In the genomic region with DNA sequence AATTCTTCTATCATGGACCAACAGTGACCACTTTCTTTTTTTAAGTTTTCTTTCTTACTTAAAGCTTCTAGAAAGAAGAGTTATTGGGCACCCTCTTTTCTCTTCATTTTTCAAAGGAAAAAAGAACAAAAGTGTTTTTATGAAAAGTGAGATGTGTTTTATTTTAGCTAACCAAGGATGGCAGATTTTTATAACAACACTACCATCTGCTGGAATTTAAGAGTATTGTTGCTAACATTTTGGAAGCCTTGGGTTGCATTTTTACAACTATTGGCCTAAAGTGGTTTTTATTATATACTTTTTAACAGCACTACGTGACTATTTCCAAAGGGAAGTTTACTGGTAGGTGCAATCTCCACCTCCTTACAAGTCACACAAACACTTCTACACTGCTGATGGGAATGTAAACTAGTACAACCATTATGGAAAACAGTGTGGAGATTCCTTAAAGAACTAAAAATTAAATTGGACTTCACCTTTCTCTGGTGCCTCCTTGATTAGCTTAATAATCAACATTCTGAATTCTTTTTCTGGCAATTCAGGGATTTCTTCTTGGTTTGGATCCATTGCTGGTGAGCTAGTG, we compare ENCODE assay signal across 9 cellular contexts.
DNase-seq lines count a peak whose midpoint lies in the region; ATAC-seq, FAIRE-seq and TF ChIP-seq lines count a peak whose summit lies in the region.
"Had no signal": no experiment of that assay in that cellular context is flagged by ENCODE, and none has a peak within 500 bp of the region (broad histone marks: within the 10 kb centered on the region; RNA-seq: fewer than 3 reads in every experiment).

No MANE protein-coding gene starts in this region.

- no peaks in the 10 kb centered on the region for H3K4me1 ChIP-seq in DOHH2 (ENCODE audit: control insufficient read depth, low read length)
- H3K4me1 ChIP-seq in GM12878 (ENCODE audit: control insufficient read depth, insufficient read depth, low read length): no peaks in the 10 kb centered on the region
- no peaks in the 10 kb centered on the region for H3K4me1 ChIP-seq in Caco-2

- H3K36me3 ChIP-seq in DOHH2 (ENCODE audit: control insufficient read depth, low read length) (no peaks in the 10 kb centered on the region), GM12878 (ENCODE audit: control insufficient read depth in 2 of 2, insufficient read depth in 2 of 2, low read length in 1 of 2) (no peaks in the 10 kb centered on the region), neural cell (ENCODE audit: insufficient read depth, low read length) (no peaks in the 10 kb centered on the region), Caco-2 (ENCODE audit: control insufficient read depth, insufficient read depth, low read length) (no peaks in the 10 kb centered on the region)

- TF ChIP-seq CTCF in DOHH2 (IDR thresholded peaks at IDR 0.05; ENCODE audit: low read depth, low read length, poor library complexity, severe bottlenecking): peak; percentile 34
- peak; percentile 5 to 46 (median 37); a peak in 4 of 6 replicates for TF ChIP-seq CTCF in GM12878 (IDR thresholded peaks at IDR 0.05 in 2 of 3, conservative IDR thresholded peaks at IDR 0.05 in 1 of 3; ENCODE audit: control insufficient read depth in 2 of 3, extremely low read depth in 1 of 3, insufficient read depth in 1 of 3, low read depth in 3 of 3, low read length in 3 of 3)
- TF ChIP-seq CTCF in neural cell (IDR thresholded peaks at IDR 0.05; ENCODE audit: poor library complexity, severe bottlenecking): peak; percentile 41
- peak in 1 of 2 experiments; percentile 41 for TF ChIP-seq CTCF in Caco-2 (IDR thresholded peaks at IDR 0.05; ENCODE audit: insufficient read depth in 1 of 2, low read depth in 1 of 2, low read length in 1 of 2, severe bottlenecking in 1 of 2, unreplicated experiment in 1 of 2)

- no peak for TF ChIP-seq EP300 in GM12878 (IDR thresholded peaks at IDR 0.05; ENCODE audit: borderline replicate concordance in 1 of 2, control insufficient read depth in 1 of 2, low read depth in 2 of 2, low read length in 2 of 2)
- no peak for TF ChIP-seq EP300 in neural cell (conservative IDR thresholded peaks at IDR 0.05; ENCODE audit: poor library complexity, severe bottlenecking)

- H3K4me1 Mint-ChIP-seq in Caco-2 (ENCODE audit: low read depth, unreplicated experiment): no peaks in the 10 kb centered on the region
- H3K4me1 Mint-ChIP-seq in activated CD4-positive, alpha-beta memory T cell treated with anti-CD3 and anti-CD28 coated beads, Interleukin-2, amount 10 ng/mL, durations not matched to agents 7 days and 5 days: no peaks in the 10 kb centered on the region
- H3K4me1 Mint-ChIP-seq: naive thymus-derived CD4-positive, alpha-beta T cell had no signal

- FAIRE-seq in GM12878 (lab: Jason Lieb, UNC): peak; percentile 70

- SMC1A ChIA-PET in GM12878 (lab: Charles Lee; ENCODE audit: uncharacterized antibody, unreplicated experiment): interaction anchor here (0.9 to 1.4 kb wide), 2 partner anchors 9 to 80 kb away, joined by 3 to 8 read pairs; no protein-coding TSS in a partner anchor

- CTCF ChIA-PET in GM12878 (lab: Yijun Ruan, JAX): interaction anchor here (0.7 to 2.0 kb wide), 6 partner anchors 12 to 483 kb away, joined by 3 to 17 read pairs (median 3); no protein-coding TSS in a partner anchor
- CTCF ChIA-PET in Caco-2 (lab: Charles Lee): interaction anchor here (1.0 kb wide), 1 partner anchor 259 kb away, joined by 3 read pairs; no protein-coding TSS in a partner anchor
- CTCF ChIA-PET in activated CD4-positive, alpha-beta memory T cell treated with anti-CD3 and anti-CD28 coated beads, Interleukin-2, amount 10 ng/mL, durations not matched to agents 7 days and 5 days (lab: Charles Lee): no interaction called here

- peak; percentile 62 for TF ChIP-seq RAD21 in GM12878 (IDR thresholded peaks at IDR 0.05; ENCODE audit: insufficient read depth, low read depth, low read length)
- peak; percentile 41 for TF ChIP-seq RAD21 in neural cell (conservative IDR thresholded peaks at IDR 0.05)

- POLR2A ChIA-PET in GM12878 (lab: Charles Lee) (no interaction called here), Caco-2 (lab: Charles Lee) (no interaction called here)
- POLR2A ChIA-PET in activated CD4-positive, alpha-beta memory T cell treated with anti-CD3 and anti-CD28 coated beads, Interleukin-2, amount 10 ng/mL, durations not matched to agents 7 days and 5 days (lab: Charles Lee): no interaction called here

- H3K27ac Mint-ChIP-seq in Caco-2 (ENCODE audit: unreplicated experiment): no peak overlapping the region
- no peak overlapping the region for H3K27ac Mint-ChIP-seq in activated CD4-positive, alpha-beta memory T cell treated with anti-CD3 and anti-CD28 coated beads, Interleukin-2, amount 10 ng/mL, durations not matched to agents 7 days and 5 days
- H3K27ac Mint-ChIP-seq: naive thymus-derived CD4-positive, alpha-beta T cell had no signal

- no peak overlapping the region for H3K9ac ChIP-seq in GM12878 (ENCODE audit: control insufficient read depth, insufficient read depth, low read length)
- no peak overlapping the region for H3K9ac ChIP-seq in neural cell (ENCODE audit: low read length)

- H3K27ac ChIP-seq in DOHH2 (ENCODE audit: low read depth, low read length): no peak overlapping the region
- no peak overlapping the region for H3K27ac ChIP-seq in GM12878 (ENCODE audit: control insufficient read depth, insufficient read depth)
- H3K27ac ChIP-seq in neural cell (ENCODE audit: low read length): no peak overlapping the region

- H3F3A ChIP-seq in DOHH2 (ENCODE audit: control insufficient read depth, insufficient read depth): no peaks in the 10 kb centered on the region
- no peaks in the 10 kb centered on the region for H3F3A ChIP-seq in neural cell (ENCODE audit: insufficient read depth, low read length, poor library complexity, severe bottlenecking)

- H3K9me3 ChIP-seq in DOHH2 (ENCODE audit: control insufficient read depth, insufficient read depth, low read length) (no peaks in the 10 kb centered on the region), GM12878 (replicated peaks; ENCODE audit: control insufficient read depth, insufficient read depth, low read length) (no peaks in the 10 kb centered on the region), neural cell (ENCODE audit: low read length) (no peaks in the 10 kb centered on the region), Caco-2 (no peaks in the 10 kb centered on the region; the same call in 1 of the 2 replicates)

- H3K27me3 ChIP-seq in DOHH2 (ENCODE audit: control insufficient read depth, low read length) (no peaks in the 10 kb centered on the region), GM12878 (replicated peaks in 1 of 2; ENCODE audit: control insufficient read depth in 2 of 2, insufficient read depth in 2 of 2, low read length in 1 of 2) (no peaks in the 10 kb centered on the region), neural cell (ENCODE audit: insufficient read depth, low read depth, low read length) (no peaks in the 10 kb centered on the region), Caco-2 (replicated peaks; ENCODE audit: control insufficient read depth, insufficient read depth, low read length) (no peaks in the 10 kb centered on the region)

- TF ChIP-seq POLR2A in GM12878 (IDR thresholded peaks at IDR 0.05; ENCODE audit: low read depth, low read length): no peak

- RAD21 ChIA-PET in GM12878 (lab: Charles Lee; ENCODE audit: unreplicated experiment): no interaction called here

- no peak overlapping the region for H3K4me3 ChIP-seq in DOHH2 (ENCODE audit: low read length)
- H3K4me3 ChIP-seq in GM12878: no peak overlapping the region
- no peak overlapping the region for H3K4me3 ChIP-seq in neural cell (ENCODE audit: low read length)
- no peak overlapping the region for H3K4me3 ChIP-seq in Caco-2 (ENCODE audit: low read depth, low read length)

- H3K79me2 ChIP-seq in DOHH2 (ENCODE audit: control insufficient read depth, low read length) (no peaks in the 10 kb centered on the region), GM12878 (ENCODE audit: control insufficient read depth, insufficient read depth, low read length) (no peaks in the 10 kb centered on the region), neural cell (replicated peaks; ENCODE audit: insufficient read depth, low read length) (no peaks in the 10 kb centered on the region)

- no peak overlapping the region for H3K4me2 ChIP-seq in DOHH2 (ENCODE audit: low read length)
- no peak overlapping the region for H3K4me2 ChIP-seq in GM12878 (ENCODE audit: control insufficient read depth, insufficient read depth)
- no peak overlapping the region for H3K4me2 ChIP-seq in neural cell (ENCODE audit: low read length)

- H3K36me3 Mint-ChIP-seq in Caco-2 (ENCODE audit: insufficient read depth, unreplicated experiment): no peaks in the 10 kb centered on the region
- H3K36me3 Mint-ChIP-seq in activated CD4-positive, alpha-beta memory T cell treated with anti-CD3 and anti-CD28 coated beads, Interleukin-2, amount 10 ng/mL, durations not matched to agents 7 days and 5 days (ENCODE audit: low read depth): no peaks in the 10 kb centered on the region
- H3K36me3 Mint-ChIP-seq: naive thymus-derived CD4-positive, alpha-beta T cell had no signal

- H4K20me1 ChIP-seq in DOHH2 (ENCODE audit: control insufficient read depth, insufficient read depth, low read depth, low read length): no peaks in the 10 kb centered on the region
- H4K20me1 ChIP-seq in GM12878 (ENCODE audit: control insufficient read depth, insufficient read depth): no peaks in the 10 kb centered on the region
- H4K20me1 ChIP-seq in neural cell (ENCODE audit: insufficient read depth): no peaks in the 10 kb centered on the region

- 5% methylated on average over 1 of the region's 1 CpG for WGBS in GM12878 (ENCODE audit: insufficient coverage, insufficient replicate concordance, low lambda C conversion rate, missing lambda C conversion rate)

- in situ Hi-C loops in GM12878 (cut with MboI): no loop called here

- peak; percentile 36 for DNase-seq in HT-29 (ENCODE audit: low spot score)
- DNase-seq in GM12878 (ENCODE audit: low read depth, low spot score): no peak
- DNase-seq in Caco-2: no peak
- DNase-seq in activated CD4-positive, alpha-beta T cell treated with anti-CD3 and anti-CD28 coated beads, Interleukin-2, amount 50 U/mL, for 4 hours: no peak
- no peak for DNase-seq in activated CD4-positive, alpha-beta memory T cell treated with anti-CD3 and anti-CD28 coated beads, Interleukin-2, amount 10 ng/mL, durations not matched to agents 7 days and 5 days
- DNase-seq: naive thymus-derived CD4-positive, alpha-beta T cell had no signal

- intact Hi-C loops in GM12878 (cut with micrococcal nuclease; ENCODE audit: unreplicated experiment): loop anchor here (5.0 kb wide), 1 partner anchor 78 kb away; no protein-coding TSS in a partner anchor
- intact Hi-C loops in Caco-2 (cut with micrococcal nuclease; ENCODE audit: unreplicated experiment): loop anchor here (1.0 to 10.0 kb wide), 4 partner anchors 81 to 255 kb away; no protein-coding TSS in a partner anchor

- no peak overlapping the region for H3K4me3 Mint-ChIP-seq in Caco-2 (ENCODE audit: unreplicated experiment)
- H3K4me3 Mint-ChIP-seq in activated CD4-positive, alpha-beta memory T cell treated with anti-CD3 and anti-CD28 coated beads, Interleukin-2, amount 10 ng/mL, durations not matched to agents 7 days and 5 days: no peak overlapping the region
- H3K4me3 Mint-ChIP-seq: naive thymus-derived CD4-positive, alpha-beta T cell had no signal

- no peaks in the 10 kb centered on the region for H3K27me3 Mint-ChIP-seq in Caco-2 (ENCODE audit: insufficient read depth, unreplicated experiment)
- no peaks in the 10 kb centered on the region for H3K27me3 Mint-ChIP-seq in activated CD4-positive, alpha-beta memory T cell treated with anti-CD3 and anti-CD28 coated beads, Interleukin-2, amount 10 ng/mL, durations not matched to agents 7 days and 5 days
- H3K27me3 Mint-ChIP-seq: naive thymus-derived CD4-positive, alpha-beta T cell had no signal

- ATAC-seq in GM12878 (no peak), GM19395 (IDR thresholded peaks at IDR 0.05; ENCODE audit: unreplicated experiment) (no peak)
- ATAC-seq: naive thymus-derived CD4-positive, alpha-beta T cell had no signal

- no peaks in the 10 kb centered on the region for H3K9me3 Mint-ChIP-seq in Caco-2 (ENCODE audit: unreplicated experiment)
- no peaks in the 10 kb centered on the region for H3K9me3 Mint-ChIP-seq in activated CD4-positive, alpha-beta memory T cell treated with anti-CD3 and anti-CD28 coated beads, Interleukin-2, amount 10 ng/mL, durations not matched to agents 7 days and 5 days

- H2AFZ ChIP-seq in GM12878 (ENCODE audit: control insufficient read depth, low read depth, low read length) (no peak overlapping the region), neural cell (ENCODE audit: low read depth, low read length) (no peak overlapping the region)

- BruUV-seq in GM12878 (replicated peaks; lab: Mats Ljungman, UMichigan) (no TSS peak), Caco-2 (replicated peaks; lab: Mats Ljungman, UMichigan) (no TSS peak)

- H3K9me2 ChIP-seq in DOHH2 (replicated peaks; ENCODE audit: control insufficient read depth, low read length) (no peaks in the 10 kb centered on the region), neural cell (ENCODE audit: insufficient read depth, low read length) (no peaks in the 10 kb centered on the region)
